In genomic region chr6:89910564-89911240, GRCh38 we compare ENCODE assay signal across 20 cellular contexts. TPM values are rescaled to one million over a fixed set of nuclear protein-coding genes. Genes with fewer than 3 reads are reported as not detected.
"Had no signal": no experiment of that assay in that cellular context is flagged by ENCODE, and none has a peak within 500 bp of the region (broad histone marks: within the 10 kb centered on the region; RNA-seq: fewer than 3 reads in every experiment).

No MANE protein-coding gene starts in this region.

RNA-seq across cellular contexts. Expression of gene GJA10, which starts 16.4 kb away (rescaled TPM):
- total RNA-seq: activated B cell treated with CpG ODN at 0.5 μM for 24 hours; activated CD8-positive, alpha-beta T cell treated with anti-CD3 and anti-CD28 coated beads for 36 hours; activated naive CD4-positive, alpha-beta T cell treated with anti-CD3 and anti-CD28 coated beads, Interleukin-2, amount 50 U/mL, for 72 hours; adrenal gland; aorta; cardiac muscle cell; colonic mucosa; dorsolateral prefrontal cortex; esophagus mucosa; heart right ventricle; left lung; lung; mucosa of descending colon; myocyte; occipital lobe; psoas muscle; sigmoid colon; uterus had no signal
- polyA plus RNA-seq: adrenal gland, aorta, cardiac muscle cell, heart right ventricle, lung, psoas muscle, sigmoid colon, small intestine, thymus had no signal
